Comparison of ENCODE assay signal across 8 cellular contexts in genomic region chr3:186967236-186967635, GRCh38. TPM values are rescaled to one million over a fixed set of nuclear protein-coding genes. Genes with fewer than 3 reads are reported as not detected.
DNase-seq lines count a peak whose midpoint lies in the region; ATAC-seq and TF ChIP-seq lines count a peak whose summit lies in the region.
"Not testable (repeated sequence)": the region's sequence is repeated elsewhere in the genome, so short reads cannot be mapped to it uniquely, and the experiment has no call there.

No MANE protein-coding gene starts in this region.

- H4K91ac ChIP-seq in H9 (ENCODE audit: insufficient read length, low read depth, low read length) = not testable (repeated sequence)

- not testable (repeated sequence) for H3K9me3 Mint-ChIP-seq in H9; activated CD4-positive, alpha-beta T cell treated with anti-CD3 and anti-CD28 coated beads for 36 hours (ENCODE audit: low read depth); activated naive CD4-positive, alpha-beta T cell treated with anti-CD3 and anti-CD28 coated beads, Interleukin-2, amount 50 U/mL, for 72 hours; naive thymus-derived CD4-positive, alpha-beta T cell; stimulated activated effector memory CD8-positive, alpha-beta T cell treated with anti-CD3 and anti-CD28 coated beads, Interleukin-12 subunit alpha, Interleukin-12 subunit beta, amount 100 ng/mL, for 72 hours

- H3K14ac ChIP-seq in H9 (ENCODE audit: insufficient read depth, low read length) = not testable (repeated sequence)

- H3K36me3 ChIP-seq in naive thymus-derived CD4-positive, alpha-beta T cell (ENCODE audit: control insufficient read depth in 2 of 3, insufficient read depth in 3 of 3, low read length in 3 of 3) = peaks cover 4 to 55% (median 4%) of the 10 kb centered on the region in 3 experiments
- not testable (repeated sequence) for H3K36me3 ChIP-seq in aorta (ENCODE audit: control insufficient read depth in 1 of 2, insufficient read depth in 2 of 2, low read length in 1 of 2)

- not testable (repeated sequence) for H3K27me3 Mint-ChIP-seq in H9 (ENCODE audit: low read depth); activated CD4-positive, alpha-beta T cell treated with anti-CD3 and anti-CD28 coated beads for 36 hours; naive thymus-derived CD4-positive, alpha-beta T cell

- CTCF ChIA-PET in activated CD4-positive, alpha-beta T cell treated with anti-CD3 and anti-CD28 coated beads for 36 hours (lab: Charles Lee) = interaction anchor here (1.1 to 1.4 kb wide), 2 partner anchors 22 to 118 kb away, joined by 3 to 5 read pairs; no protein-coding TSS in a partner anchor
- CTCF ChIA-PET in naive thymus-derived CD4-positive, alpha-beta T cell (lab: Charles Lee) = interaction anchor here (1.6 kb wide), 1 partner anchor 118 kb away, joined by 4 read pairs; no protein-coding TSS in a partner anchor

- not testable (repeated sequence) for H3K4me2 ChIP-seq in H9 (ENCODE audit: insufficient read depth, insufficient read length, low read length)

- not testable (repeated sequence) for H2BK12ac ChIP-seq in H9 (ENCODE audit: insufficient read length, low read depth, low read length)

- H3K23ac ChIP-seq in H9 (ENCODE audit: insufficient read length, low read depth, low read length) = not testable (repeated sequence)

- H3K36me3 Mint-ChIP-seq in H9 (ENCODE audit: insufficient read depth in 1 of 3, low read depth in 3 of 3) = peaks cover 37 to 73% (median 64%) of the 10 kb centered on the region in 3 experiments
- H3K36me3 Mint-ChIP-seq in activated CD4-positive, alpha-beta T cell treated with anti-CD3 and anti-CD28 coated beads for 36 hours (ENCODE audit: low read depth) = peaks cover 52% of the 10 kb centered on the region
- peaks cover 19 to 34% of the 10 kb centered on the region in 2 donors for H3K36me3 Mint-ChIP-seq in activated naive CD4-positive, alpha-beta T cell treated with anti-CD3 and anti-CD28 coated beads, Interleukin-2, amount 50 U/mL, for 72 hours
- peaks cover 10 to 70% (median 42%) of the 10 kb centered on the region in 5 donors for H3K36me3 Mint-ChIP-seq in naive thymus-derived CD4-positive, alpha-beta T cell
- peaks cover 79% of the 10 kb centered on the region for H3K36me3 Mint-ChIP-seq in stimulated activated effector memory CD8-positive, alpha-beta T cell treated with anti-CD3 and anti-CD28 coated beads, Interleukin-12 subunit alpha, Interleukin-12 subunit beta, amount 100 ng/mL, for 72 hours

- H4K20me1 ChIP-seq in H9 (ENCODE audit: control insufficient read depth, insufficient read depth, insufficient read length) = not testable (repeated sequence)

- not testable (repeated sequence) for H3K27me3 ChIP-seq in H9 (ENCODE audit: insufficient read depth, low read length); naive thymus-derived CD4-positive, alpha-beta T cell (ENCODE audit: control insufficient read depth in 2 of 2, insufficient read depth in 2 of 2, low read length in 2 of 2); aorta (ENCODE audit: control insufficient read depth in 1 of 2, insufficient read depth in 2 of 2, low read length in 1 of 2)

- DNase-seq in H9; activated CD4-positive, alpha-beta T cell treated with anti-CD3 and anti-CD28 coated beads for 36 hours; activated naive CD4-positive, alpha-beta T cell treated with anti-CD3 and anti-CD28 coated beads, Interleukin-2, amount 50 U/mL, for 72 hours (ENCODE audit: low spot score in 2 of 2); left ventricle myocardium superior; naive thymus-derived CD4-positive, alpha-beta T cell; stimulated activated effector memory CD8-positive, alpha-beta T cell treated with anti-CD3 and anti-CD28 coated beads, Interleukin-12 subunit alpha, Interleukin-12 subunit beta, amount 100 ng/mL, for 72 hours (ENCODE audit: low spot score in 2 of 2); aorta: not testable (repeated sequence)
- peak; percentile 66 for DNase-seq in coronary artery (ENCODE audit: low spot score)

- H3K4me1 ChIP-seq in H9 (ENCODE audit: insufficient read depth, low read length) = peaks cover 11% of the 10 kb centered on the region; the same call in 1 of the 2 replicates
- not testable (repeated sequence) for H3K4me1 ChIP-seq in naive thymus-derived CD4-positive, alpha-beta T cell (ENCODE audit: control insufficient read depth in 2 of 2, insufficient read depth in 2 of 2, low read length in 2 of 2); aorta (ENCODE audit: control insufficient read depth in 1 of 2, insufficient read depth in 2 of 2, low read length in 2 of 2)

- intact Hi-C loops in activated CD4-positive, alpha-beta T cell treated with anti-CD3 and anti-CD28 coated beads for 36 hours (cut with DNase I, micrococcal nuclease); left ventricle myocardium superior (cut with micrococcal nuclease); naive thymus-derived CD4-positive, alpha-beta T cell (cut with micrococcal nuclease); aorta (cut with DNase I): not testable (repeated sequence)

- not testable (repeated sequence) for H3K27ac ChIP-seq in H9 (ENCODE audit: insufficient read length, low read depth, low read length); naive thymus-derived CD4-positive, alpha-beta T cell (ENCODE audit: low read depth, low read length)
- H3K27ac ChIP-seq in coronary artery (peak overlapping the region; percentile 39 to 69), aorta (ENCODE audit: low read depth in 1 of 2, low read length in 2 of 2) (peak overlapping the region; percentile 12 to 84)

- TF ChIP-seq CTCF in H9 (conservative IDR thresholded peaks at IDR 0.05); coronary artery (IDR thresholded peaks at IDR 0.05): not testable (repeated sequence)

- not testable (repeated sequence) for H3K4ac ChIP-seq in H9 (ENCODE audit: low read depth, low read length)

- H2BK120ac ChIP-seq in H9 (ENCODE audit: low read depth, low read length, poor library complexity, severe bottlenecking) = not testable (repeated sequence)

- peaks cover 50 to 51% of the 10 kb centered on the region in 2 experiments for H3K4me1 Mint-ChIP-seq in H9
- peaks cover 43% of the 10 kb centered on the region for H3K4me1 Mint-ChIP-seq in activated CD4-positive, alpha-beta T cell treated with anti-CD3 and anti-CD28 coated beads for 36 hours
- H3K4me1 Mint-ChIP-seq in naive thymus-derived CD4-positive, alpha-beta T cell = peaks cover 24 to 48% (median 31%) of the 10 kb centered on the region in 7 donors
- H3K4me1 Mint-ChIP-seq in stimulated activated effector memory CD8-positive, alpha-beta T cell treated with anti-CD3 and anti-CD28 coated beads, Interleukin-12 subunit alpha, Interleukin-12 subunit beta, amount 100 ng/mL, for 72 hours = peaks cover 50% of the 10 kb centered on the region

- H3K27ac Mint-ChIP-seq in H9 = peak overlapping the region; percentile 88 to 96 (median 93)
- H3K27ac Mint-ChIP-seq in activated CD4-positive, alpha-beta T cell treated with anti-CD3 and anti-CD28 coated beads for 36 hours = peak overlapping the region; percentile 20
- H3K27ac Mint-ChIP-seq in activated naive CD4-positive, alpha-beta T cell treated with anti-CD3 and anti-CD28 coated beads, Interleukin-2, amount 50 U/mL, for 72 hours = peak overlapping the region; percentile 70 to 90
- peak overlapping the region; percentile 8 to 93 (median 71) for H3K27ac Mint-ChIP-seq in naive thymus-derived CD4-positive, alpha-beta T cell
- peak overlapping the region; percentile 91 for H3K27ac Mint-ChIP-seq in stimulated activated effector memory CD8-positive, alpha-beta T cell treated with anti-CD3 and anti-CD28 coated beads, Interleukin-12 subunit alpha, Interleukin-12 subunit beta, amount 100 ng/mL, for 72 hours

- H3K4me3 ChIP-seq in coronary artery; naive thymus-derived CD4-positive, alpha-beta T cell (ENCODE audit: low read length); aorta (ENCODE audit: low read length in 2 of 2): not testable (repeated sequence)

- H3T11ph ChIP-seq in H9 (ENCODE audit: low read length) = not testable (repeated sequence)

- H3K23me2 ChIP-seq in H9 (ENCODE audit: insufficient read length, low read depth, low read length, poor library complexity, severe bottlenecking) = not testable (repeated sequence)

- 0 out of 5 replicates have a peak overlapping the region, but pooled peaks of 1 of the 2 experiments have one; percentile 22 for H3K4me3 Mint-ChIP-seq in H9
- H3K4me3 Mint-ChIP-seq in activated CD4-positive, alpha-beta T cell treated with anti-CD3 and anti-CD28 coated beads for 36 hours; stimulated activated effector memory CD8-positive, alpha-beta T cell treated with anti-CD3 and anti-CD28 coated beads, Interleukin-12 subunit alpha, Interleukin-12 subunit beta, amount 100 ng/mL, for 72 hours: not testable (repeated sequence)
- peak overlapping the region in 2 of 10 donors; percentile 25 to 43 for H3K4me3 Mint-ChIP-seq in naive thymus-derived CD4-positive, alpha-beta T cell

- H3K79me1 ChIP-seq in H9 (ENCODE audit: insufficient read depth, low read depth, low read length, poor library complexity, severe bottlenecking) = not testable (repeated sequence)

- H3K9me3 ChIP-seq in H9 (ENCODE audit: control insufficient read depth, low read depth, low read length); naive thymus-derived CD4-positive, alpha-beta T cell (ENCODE audit: control insufficient read depth in 2 of 3, low read length in 3 of 3); aorta (ENCODE audit: control insufficient read depth, low read length): not testable (repeated sequence)

- no CpG with 5 or more reads among the region's 11 CpGs for whole genome bisulfite sequencing in H9 (ENCODE audit: extremely low coverage, insufficient read length, low lambda C conversion rate)
- 93 to 97% methylated on average over 11 of the region's 11 CpGs for WGBS in aorta, 2 donors

- H3K18ac ChIP-seq in H9 (ENCODE audit: insufficient read length, low read depth, low read length) = not testable (repeated sequence)

- not testable (repeated sequence) for ATAC-seq in activated CD4-positive, alpha-beta T cell treated with anti-CD3 and anti-CD28 coated beads for 36 hours; activated naive CD4-positive, alpha-beta T cell treated with anti-CD3 and anti-CD28 coated beads, Interleukin-2, amount 50 U/mL, for 72 hours; naive thymus-derived CD4-positive, alpha-beta T cell; stimulated activated effector memory CD8-positive, alpha-beta T cell treated with anti-CD3 and anti-CD28 coated beads, Interleukin-12 subunit alpha, Interleukin-12 subunit beta, amount 100 ng/mL, for 72 hours; aorta (ENCODE audit: low FRiP score)
- ATAC-seq in left ventricle myocardium superior = peak; percentile 2

- H4K5ac ChIP-seq in H9 (ENCODE audit: insufficient read length, low read depth, low read length) = not testable (repeated sequence)

- H2AK5ac ChIP-seq in H9 (ENCODE audit: insufficient read length, low read length) = not testable (repeated sequence)

- POLR2A ChIA-PET in activated CD4-positive, alpha-beta T cell treated with anti-CD3 and anti-CD28 coated beads for 36 hours (lab: Charles Lee) = not testable (repeated sequence)
- POLR2A ChIA-PET in naive thymus-derived CD4-positive, alpha-beta T cell (lab: Charles Lee) = interaction anchor here (0.6 kb wide), 1 partner anchor 107 kb away, joined by 3 read pairs; no protein-coding TSS in a partner anchor

- H3K56ac ChIP-seq in H9 (ENCODE audit: insufficient read length, low read depth, low read length) = not testable (repeated sequence)

- H4K8ac ChIP-seq in H9 (replicated peaks; ENCODE audit: insufficient read length, low read depth, low read length) = not testable (repeated sequence)

- H2BK15ac ChIP-seq in H9 (ENCODE audit: low read depth, low read length) = not testable (repeated sequence)

- H3K79me2 ChIP-seq in H9 (ENCODE audit: insufficient read depth, low read length) = not testable (repeated sequence)

- H2BK5ac ChIP-seq in H9 (ENCODE audit: insufficient read length, low read length) = not testable (repeated sequence)

- not testable (repeated sequence) for H3K9ac ChIP-seq in H9 (ENCODE audit: extremely low read depth, insufficient read length, low read length)

- H2BK20ac ChIP-seq in H9 (ENCODE audit: low read depth, low read length, poor library complexity, severe bottlenecking) = not testable (repeated sequence)

- not testable (repeated sequence) for H2AFZ ChIP-seq in H9 (ENCODE audit: low read length)

RNA-seq across cellular contexts. Expression of gene ST6GAL1, which starts 36.9 kb away (rescaled TPM):
- total RNA-seq in H9 (2021) = 139 and 141 TPM in 2 replicates
- total RNA-seq in activated CD4-positive, alpha-beta T cell treated with anti-CD3 and anti-CD28 coated beads for 36 hours = 100 to 1,000 TPM in 1 of 2 experiments, 10 to 100 TPM in 1; 86.6 to 111 TPM
- total RNA-seq in activated naive CD4-positive, alpha-beta T cell treated with anti-CD3 and anti-CD28 coated beads, Interleukin-2, amount 50 U/mL, for 72 hours = 10 to 100 TPM; 32.0 to 96.6 TPM
- total RNA-seq in left ventricle myocardium superior = 75.9 TPM
- total RNA-seq in naive thymus-derived CD4-positive, alpha-beta T cell = 100 to 1,000 TPM; 115 to 264 (median 160) TPM
- polyA plus RNA-seq in naive thymus-derived CD4-positive, alpha-beta T cell = 100 to 1,000 TPM; 214 to 313 TPM
- total RNA-seq in aorta = 100 to 1,000 TPM in 1 of 2 donors, 10 to 100 TPM in 1; 80.3 to 140 TPM
- polyA plus RNA-seq in aorta = 10 to 100 TPM; 11.8 to 20.5 TPM

Comparison
In these comparisons a context has a peak if more than half of its experiments do, and no peak if none do; other contexts are left out.
1. H3K27ac Mint-ChIP-seq: peak in every context shown above with its lines; median percentile 93 in H9; 91 in stimulated activated effector memory CD8-positive, alpha-beta T cell treated with anti-CD3 and anti-CD28 coated beads, Interleukin-12 subunit alpha, Interleukin-12 subunit beta, amount 100 ng/mL, for 72 hours; 80 in activated naive CD4-positive, alpha-beta T cell treated with anti-CD3 and anti-CD28 coated beads, Interleukin-2, amount 50 U/mL, for 72 hours; 71 in naive thymus-derived CD4-positive, alpha-beta T cell; 20 in activated CD4-positive, alpha-beta T cell treated with anti-CD3 and anti-CD28 coated beads for 36 hours.